In the genomic region with DNA sequence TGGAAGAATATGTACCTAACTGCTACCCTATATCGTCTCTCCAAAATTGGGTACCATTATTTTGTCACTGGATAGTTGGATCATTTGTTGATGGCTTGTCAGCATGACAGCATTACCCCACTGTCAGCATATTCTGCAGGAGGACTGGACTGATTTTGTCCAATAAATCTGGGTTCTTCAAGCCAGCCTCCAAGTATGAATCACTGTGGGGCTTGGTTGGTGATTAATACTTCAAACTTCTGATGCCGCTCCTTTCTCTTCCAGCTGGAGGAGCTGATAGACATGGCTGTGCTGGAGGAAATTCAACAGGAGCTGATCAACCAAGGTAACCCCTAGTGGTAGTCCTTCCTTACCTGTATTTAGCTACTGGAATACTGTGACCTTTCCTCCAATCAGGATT, we compare ENCODE assay signal across 1 cellular context.
TF ChIP-seq lines count a peak whose summit lies in the region.

No MANE protein-coding gene starts in this region.

TF ChIP-seq in GM12878, 131 proteins besides CTCF, POLR2A, EP300 and RAD21:
- no peak for TF ChIP-seq ZNF384 (IDR thresholded peaks at IDR 0.05; ENCODE audit: borderline replicate concordance, low read depth, low read length)
- TF ChIP-seq ASH2L (IDR thresholded peaks at IDR 0.05; ENCODE audit: borderline replicate concordance, low read depth): no peak
- TF ChIP-seq LARP7 (IDR thresholded peaks at IDR 0.05): no peak
- no peak for TF ChIP-seq ETV6 (conservative IDR thresholded peaks at IDR 0.05 in 1 of 2, IDR thresholded peaks at IDR 0.05 in 1 of 2; ENCODE audit: borderline replicate concordance in 1 of 2, low read depth in 1 of 2)
- no peak for TF ChIP-seq DPF2 (IDR thresholded peaks at IDR 0.05)
- TF ChIP-seq KLF5 (IDR thresholded peaks at IDR 0.05; ENCODE audit: partially characterized antibody): no peak
- no peak for TF ChIP-seq NFXL1 (IDR thresholded peaks at IDR 0.05; ENCODE audit: borderline replicate concordance)
- no peak for TF ChIP-seq TBL1XR1 (IDR thresholded peaks at IDR 0.05; ENCODE audit: low read depth, low read length)
- no peak for TF ChIP-seq CHD2 (IDR thresholded peaks at IDR 0.05; ENCODE audit: borderline replicate concordance, low read depth, low read length)
